Comparison of ENCODE assay signal across 8 cellular contexts in genomic region chr9:129459550-129460322, GRCh38.
DNase-seq lines count a peak whose midpoint lies in the region; ATAC-seq, FAIRE-seq and TF ChIP-seq lines count a peak whose summit lies in the region.

No MANE protein-coding gene starts in this region.

- H3K36me3 Mint-ChIP-seq in activated CD4-positive, alpha-beta memory T cell treated with anti-CD3 and anti-CD28 coated beads for 36 hours = no peaks in the 10 kb centered on the region
- no peaks in the 10 kb centered on the region for H3K36me3 Mint-ChIP-seq in activated CD4-positive, alpha-beta memory T cell treated with anti-CD3 and anti-CD28 coated beads, Interleukin-2, amount 10 ng/mL, durations not matched to agents 7 days and 5 days (ENCODE audit: low read depth)
- H3K36me3 Mint-ChIP-seq in nephron progenitor cell (ENCODE audit: low read depth) = no peaks in the 10 kb centered on the region

- peak overlapping the region; percentile 62 for H3K27ac Mint-ChIP-seq in activated CD4-positive, alpha-beta memory T cell treated with anti-CD3 and anti-CD28 coated beads for 36 hours
- no peak overlapping the region for H3K27ac Mint-ChIP-seq in activated CD4-positive, alpha-beta memory T cell treated with anti-CD3 and anti-CD28 coated beads, Interleukin-2, amount 10 ng/mL, durations not matched to agents 7 days and 5 days
- H3K27ac Mint-ChIP-seq in nephron progenitor cell = no peak overlapping the region

- WGBS in K562 (ENCODE audit: insufficient coverage, low coverage, missing lambda C conversion rate) = 50% methylated on average over 7 of the region's 29 CpGs

- in situ Hi-C loops in K562 (cut with MboI) = loop anchor here (5.0 kb wide), 1 partner anchor 42 kb away; no protein-coding TSS in a partner anchor

- ATAC-seq in K562 = no peak
- peak; percentile 0 for ATAC-seq in upper lobe of right lung
- no peak for ATAC-seq in GM18498 (IDR thresholded peaks at IDR 0.05; ENCODE audit: unreplicated experiment)
- ATAC-seq in GM19463 (IDR thresholded peaks at IDR 0.05; ENCODE audit: unreplicated experiment) = no peak

- H3K4me1 Mint-ChIP-seq in activated CD4-positive, alpha-beta memory T cell treated with anti-CD3 and anti-CD28 coated beads for 36 hours (ENCODE audit: low read depth) = peaks cover 38% of the 10 kb centered on the region
- H3K4me1 Mint-ChIP-seq in activated CD4-positive, alpha-beta memory T cell treated with anti-CD3 and anti-CD28 coated beads, Interleukin-2, amount 10 ng/mL, durations not matched to agents 7 days and 5 days = peaks cover 41% of the 10 kb centered on the region
- peaks cover 71% of the 10 kb centered on the region for H3K4me1 Mint-ChIP-seq in nephron progenitor cell

- DNase-seq in activated CD4-positive, alpha-beta memory T cell treated with anti-CD3 and anti-CD28 coated beads for 36 hours = peak; percentile 79
- no peak for DNase-seq in activated CD4-positive, alpha-beta memory T cell treated with anti-CD3 and anti-CD28 coated beads, Interleukin-2, amount 10 ng/mL, durations not matched to agents 7 days and 5 days
- DNase-seq in K562 (ENCODE audit: extremely low read depth in 1 of 4, low spot score in 3 of 4) (no peak), upper lobe of right lung (no peak), nephron progenitor cell (no peak)

- H3K79me2 ChIP-seq in K562 (ENCODE audit: control insufficient read depth, insufficient read depth, low read length) = no peaks in the 10 kb centered on the region

- intact Hi-C loops in activated CD4-positive, alpha-beta memory T cell treated with anti-CD3 and anti-CD28 coated beads for 36 hours (cut with micrococcal nuclease) = loop anchor here (2.0 kb wide), 2 partner anchors 47 to 431 kb away; partner anchors contain the start of gene SH3GLB2
- intact Hi-C loops in K562 (cut with micrococcal nuclease) = no loop called here
- intact Hi-C loops in upper lobe of right lung (cut with DNase I) = no loop called here

- H3K9me3 ChIP-seq in K562 (replicated peaks; ENCODE audit: control insufficient read depth, insufficient read depth, low read depth, low read length) (no peaks in the 10 kb centered on the region), muscle layer of colon (ENCODE audit: low read length) (no peaks in the 10 kb centered on the region), upper lobe of right lung (no peaks in the 10 kb centered on the region)

- BruUV-seq in K562 (replicated peaks; lab: Mats Ljungman, UMichigan) = no TSS peak

- TF ChIP-seq POLR2A in K562 (conservative IDR thresholded peaks at IDR 0.05) = no peak

- no peak overlapping the region for H2AFZ ChIP-seq in K562 (ENCODE audit: low read depth, low read length)

- no peaks in the 10 kb centered on the region for H3K27me3 Mint-ChIP-seq in activated CD4-positive, alpha-beta memory T cell treated with anti-CD3 and anti-CD28 coated beads for 36 hours
- peaks cover 16% of the 10 kb centered on the region for H3K27me3 Mint-ChIP-seq in activated CD4-positive, alpha-beta memory T cell treated with anti-CD3 and anti-CD28 coated beads, Interleukin-2, amount 10 ng/mL, durations not matched to agents 7 days and 5 days
- H3K27me3 Mint-ChIP-seq in nephron progenitor cell (ENCODE audit: low read depth, poor library complexity) = peaks cover 8% of the 10 kb centered on the region

- no peak for TF ChIP-seq CTCF in K562 (IDR thresholded peaks at IDR 0.05 in 2 of 3, conservative IDR thresholded peaks at IDR 0.05 in 1 of 3; ENCODE audit: insufficient read depth in 2 of 3, low read depth in 1 of 3, low read length in 3 of 3)
- no peak for TF ChIP-seq CTCF in upper lobe of right lung (IDR thresholded peaks at IDR 0.05)
- TF ChIP-seq CTCF in nephron progenitor cell (IDR thresholded peaks at IDR 0.05) = no peak

- H3K9me3 Mint-ChIP-seq in activated CD4-positive, alpha-beta memory T cell treated with anti-CD3 and anti-CD28 coated beads for 36 hours = peaks cover 2% of the 10 kb centered on the region
- H3K9me3 Mint-ChIP-seq in activated CD4-positive, alpha-beta memory T cell treated with anti-CD3 and anti-CD28 coated beads, Interleukin-2, amount 10 ng/mL, durations not matched to agents 7 days and 5 days = no peaks in the 10 kb centered on the region
- H3K9me3 Mint-ChIP-seq in nephron progenitor cell = no peaks in the 10 kb centered on the region

- no peak for TF ChIP-seq EP300 in K562 (IDR thresholded peaks at IDR 0.05; ENCODE audit: low read length)

- POLR2A ChIA-PET in activated CD4-positive, alpha-beta memory T cell treated with anti-CD3 and anti-CD28 coated beads for 36 hours (lab: Charles Lee) = interaction anchor here (0.8 to 3.8 kb wide), 8 partner anchors 12 to 76 kb away, joined by 3 to 22 read pairs (median 4); no protein-coding TSS in a partner anchor
- POLR2A ChIA-PET in activated CD4-positive, alpha-beta memory T cell treated with anti-CD3 and anti-CD28 coated beads, Interleukin-2, amount 10 ng/mL, durations not matched to agents 7 days and 5 days (lab: Charles Lee) = interaction anchor here (0.6 to 3.2 kb wide), 15 partner anchors 20 to 348 kb away, joined by 3 to 16 read pairs (median 3); partner anchors contain the start of gene PTPA
- POLR2A ChIA-PET in K562 (lab: Yijun Ruan, JAX) = interaction anchor here (0.6 to 1.7 kb wide), 8 partner anchors 12 to 282 kb away, joined by 3 to 7 read pairs (median 4); partner anchors contain the start of gene IER5L

- CTCF ChIA-PET in activated CD4-positive, alpha-beta memory T cell treated with anti-CD3 and anti-CD28 coated beads for 36 hours (lab: Charles Lee) = interaction anchor here (1.0 to 2.0 kb wide), 7 partner anchors 24 to 328 kb away, joined by 3 to 9 read pairs (median 6); no protein-coding TSS in a partner anchor
- CTCF ChIA-PET in activated CD4-positive, alpha-beta memory T cell treated with anti-CD3 and anti-CD28 coated beads, Interleukin-2, amount 10 ng/mL, durations not matched to agents 7 days and 5 days (lab: Charles Lee) = interaction anchor here (0.5 to 1.1 kb wide), 3 partner anchors 37 to 317 kb away, joined by 3 to 4 read pairs (median 3); no protein-coding TSS in a partner anchor
- CTCF ChIA-PET in K562 (lab: Yijun Ruan, JAX; ENCODE audit: low intra/inter-chr PET ratio) = no interaction called here

- no peak for FAIRE-seq in K562 (lab: Jason Lieb, UNC)

- H3K36me3 ChIP-seq in K562 (ENCODE audit: control insufficient read depth, insufficient read depth, low read length) (no peaks in the 10 kb centered on the region), muscle layer of colon (ENCODE audit: insufficient read depth, low read length) (no peaks in the 10 kb centered on the region), upper lobe of right lung (no peaks in the 10 kb centered on the region)

- H3K4me3 Mint-ChIP-seq in activated CD4-positive, alpha-beta memory T cell treated with anti-CD3 and anti-CD28 coated beads for 36 hours = peak overlapping the region; percentile 29
- H3K4me3 Mint-ChIP-seq in activated CD4-positive, alpha-beta memory T cell treated with anti-CD3 and anti-CD28 coated beads, Interleukin-2, amount 10 ng/mL, durations not matched to agents 7 days and 5 days = no peak overlapping the region
- no peak overlapping the region for H3K4me3 Mint-ChIP-seq in nephron progenitor cell

- H3K4me1 ChIP-seq in K562 (replicated peaks in 1 of 2; ENCODE audit: control insufficient read depth in 2 of 2, insufficient read depth in 2 of 2, low read length in 2 of 2) (peaks cover 30 to 44% of the 10 kb centered on the region in 2 experiments), muscle layer of colon (ENCODE audit: insufficient read depth, low read length) (peaks cover 39% of the 10 kb centered on the region), upper lobe of right lung (peaks cover 32% of the 10 kb centered on the region)

- H3K27me3 ChIP-seq in K562 (ENCODE audit: control insufficient read depth in 2 of 2, insufficient read depth in 2 of 2, low read length in 2 of 2) = no peaks in the 10 kb centered on the region; a peak in 1 of 5 replicates
- H3K27me3 ChIP-seq in muscle layer of colon (ENCODE audit: control insufficient read depth in 1 of 2, insufficient read depth in 2 of 2, low read length in 2 of 2) = no peaks in the 10 kb centered on the region
- no peaks in the 10 kb centered on the region for H3K27me3 ChIP-seq in upper lobe of right lung

- no peak for TF ChIP-seq RAD21 in K562 (CRISPR knock-in tag; conservative IDR thresholded peaks at IDR 0.05 in 1 of 2, IDR thresholded peaks at IDR 0.05 in 1 of 2)

- no peak overlapping the region for H3K4me2 ChIP-seq in K562 (ENCODE audit: insufficient read depth, low read length)

- H3K27ac ChIP-seq in K562 (ENCODE audit: extremely low read depth, low read depth, low read length) (no peak overlapping the region), muscle layer of colon (ENCODE audit: low read depth, low read length) (peak overlapping the region; percentile 83), upper lobe of right lung (peak overlapping the region; percentile 42)

- H4K20me1 ChIP-seq in K562 (replicated peaks; ENCODE audit: control insufficient read depth, insufficient read depth, low read length) = no peaks in the 10 kb centered on the region

- H3K4me3 ChIP-seq in K562 (no peak overlapping the region), muscle layer of colon (ENCODE audit: low read depth in 1 of 2, low read length in 2 of 2) (peak overlapping the region; percentile 32), upper lobe of right lung (no peak overlapping the region)

- H3K9ac ChIP-seq in K562 (ENCODE audit: insufficient read depth in 1 of 2, low read depth in 2 of 2, low read length in 2 of 2) (0 out of 4 replicates have a peak overlapping the region, but pooled peaks of 1 of the 2 experiments have one; percentile 85), muscle layer of colon (ENCODE audit: low read length) (peak overlapping the region; percentile 30)

- no peaks in the 10 kb centered on the region for H3K9me1 ChIP-seq in K562 (ENCODE audit: control insufficient read depth, insufficient read depth, low read length)

TF ChIP-seq in K562, 482 proteins besides CTCF, POLR2A, EP300 and RAD21 (continues in another document):
- TF ChIP-seq ZNF740 (CRISPR knock-in tag; IDR thresholded peaks at IDR 0.05) (no peak), ZNF740 (tag; IDR thresholded peaks at IDR 0.05) (0 out of 4 replicates have a peak, but pooled peaks of 1 of the 2 experiments have one; percentile 0), BCOR (IDR thresholded peaks at IDR 0.05) (0 out of 2 replicates have a peak, but pooled peaks have one; percentile 24), ZNF263 (CRISPR knock-in tag; IDR thresholded peaks at IDR 0.05; ENCODE audit: borderline replicate concordance) (peak; percentile 98), MYBL2 (IDR thresholded peaks at IDR 0.05; ENCODE audit: low read depth) (no peak), MYBL2 (CRISPR knock-in tag; IDR thresholded peaks at IDR 0.05; ENCODE audit: borderline replicate concordance) (no peak), KLF1 (tag; IDR thresholded peaks at IDR 0.05) (no peak)

Comparison
In these comparisons a context has a peak if more than half of its experiments do, and no peak if none do; other contexts are left out.
1. H3K4me3 ChIP-seq: peak in muscle layer of colon (2 of 2); none in K562 (single experiment) and upper lobe of right lung (single experiment).